ENCODE assay signal across 23 cellular contexts in genomic region chr16:55641430-55642056, GRCh38. TPM values are rescaled to one million over a fixed set of nuclear protein-coding genes. Genes with fewer than 3 reads are reported as not detected.
"Had no signal": no experiment of that assay in that cellular context is flagged by ENCODE, and none has a peak within 500 bp of the region (broad histone marks: within the 10 kb centered on the region; RNA-seq: fewer than 3 reads in every experiment).

No MANE protein-coding gene starts in this region.

- H3K9me3 Mint-ChIP-seq: activated CD4-positive, alpha-beta memory T cell treated with anti-CD3 and anti-CD28 coated beads for 36 hours; activated T-cell treated with anti-CD3 and anti-CD28 coated beads, Interleukin-2, amount 50 U/mL, for 24 hours; memory B cell; T-helper 1 cell treated with Interleukin-12 subunit alpha and Interleukin-12 subunit beta and Interleukin-4 antibody, amounts not matched to agents 30 μg/mL and 1 μg/mL, for 36 hours had no signal

- H2AFZ ChIP-seq: hepatocyte had no signal

- H3K79me2 ChIP-seq: hepatocyte had no signal

- H3K4me1 Mint-ChIP-seq: activated CD8-positive, alpha-beta memory T cell treated with anti-CD3 and anti-CD28 coated beads, Interleukin-2, amount 10 ng/mL, durations not matched to agents 7 days and 5 days; memory B cell; naive thymus-derived CD8-positive, alpha-beta T cell had no signal

- H3K9me3 ChIP-seq: colonic mucosa, left ventricle myocardium inferior, prostate gland had no signal

- H3K4me3 ChIP-seq: colonic mucosa, hepatocyte, left ventricle myocardium inferior, prostate gland had no signal

- H3K4me2 ChIP-seq: hepatocyte had no signal

- H3K4me1 ChIP-seq: colonic mucosa, left ventricle myocardium inferior, prostate gland had no signal

- H3K27ac ChIP-seq: colonic mucosa, epithelial cell of prostate, hepatocyte, left ventricle myocardium inferior, prostate gland, WERI-Rb-1 had no signal

- ATAC-seq: activated CD8-positive, alpha-beta memory T cell treated with anti-CD3 and anti-CD28 coated beads, Interleukin-2, amount 10 ng/mL, durations not matched to agents 7 days and 5 days; naive thymus-derived CD8-positive, alpha-beta T cell had no signal

- DNase-seq: activated CD4-positive, alpha-beta memory T cell treated with anti-CD3 and anti-CD28 coated beads for 36 hours; activated CD8-positive, alpha-beta memory T cell treated with anti-CD3 and anti-CD28 coated beads, Interleukin-2, amount 10 ng/mL, durations not matched to agents 7 days and 5 days; activated naive CD4-positive, alpha-beta T cell treated with anti-CD3 and anti-CD28 coated beads, Interleukin-2, amount 50 U/mL, for 16 hours; activated T-cell treated with anti-CD3 and anti-CD28 coated beads, Interleukin-2, amount 50 U/mL, for 24 hours; colonic mucosa; effector CD8-positive, alpha-beta T cell; kidney; left ventricle myocardium inferior; naive thymus-derived CD8-positive, alpha-beta T cell; nucleus accumbens; right cardiac atrium; small intestine; stimulated activated CD4-positive, alpha-beta T cell treated with anti-CD3 and anti-CD28 coated beads, Interleukin-4, amount 100 ng/mL, for 24 hours; stimulated activated naive CD4-positive, alpha-beta T cell treated with Interleukin-2 at 50 U/mL for 16 hours; trophoblast cell; WERI-Rb-1 had no signal

- H3K27me3 ChIP-seq: colonic mucosa had no signal

- H3K27ac Mint-ChIP-seq: activated CD4-positive, alpha-beta memory T cell treated with anti-CD3 and anti-CD28 coated beads for 36 hours; activated CD8-positive, alpha-beta memory T cell treated with anti-CD3 and anti-CD28 coated beads, Interleukin-2, amount 10 ng/mL, durations not matched to agents 7 days and 5 days; activated T-cell treated with anti-CD3 and anti-CD28 coated beads, Interleukin-2, amount 50 U/mL, for 24 hours; memory B cell; naive thymus-derived CD8-positive, alpha-beta T cell; T-helper 1 cell treated with Interleukin-12 subunit alpha and Interleukin-12 subunit beta and Interleukin-4 antibody, amounts not matched to agents 30 μg/mL and 1 μg/mL, for 36 hours had no signal

- H3K36me3 Mint-ChIP-seq: activated CD4-positive, alpha-beta memory T cell treated with anti-CD3 and anti-CD28 coated beads for 36 hours; activated CD8-positive, alpha-beta memory T cell treated with anti-CD3 and anti-CD28 coated beads, Interleukin-2, amount 10 ng/mL, durations not matched to agents 7 days and 5 days; memory B cell; naive thymus-derived CD8-positive, alpha-beta T cell had no signal

- H3K4me3 Mint-ChIP-seq: activated CD4-positive, alpha-beta memory T cell treated with anti-CD3 and anti-CD28 coated beads for 36 hours; activated CD8-positive, alpha-beta memory T cell treated with anti-CD3 and anti-CD28 coated beads, Interleukin-2, amount 10 ng/mL, durations not matched to agents 7 days and 5 days; activated T-cell treated with anti-CD3 and anti-CD28 coated beads, Interleukin-2, amount 50 U/mL, for 24 hours; memory B cell; naive thymus-derived CD8-positive, alpha-beta T cell; T-helper 1 cell treated with Interleukin-12 subunit alpha and Interleukin-12 subunit beta and Interleukin-4 antibody, amounts not matched to agents 30 μg/mL and 1 μg/mL, for 36 hours had no signal

- H3K27me3 Mint-ChIP-seq: activated CD8-positive, alpha-beta memory T cell treated with anti-CD3 and anti-CD28 coated beads, Interleukin-2, amount 10 ng/mL, durations not matched to agents 7 days and 5 days had no signal

- H3K36me3 ChIP-seq: colonic mucosa, left ventricle myocardium inferior, prostate gland, WERI-Rb-1 had no signal

RNA-seq across cellular contexts. Expression of gene SLC6A2, which starts 14.2 kb away (rescaled TPM):
- total RNA-seq: activated CD4-positive, alpha-beta memory T cell treated with anti-CD3 and anti-CD28 coated beads for 36 hours; activated CD8-positive, alpha-beta memory T cell treated with anti-CD3 and anti-CD28 coated beads, Interleukin-2, amount 10 ng/mL, durations not matched to agents 7 days and 5 days; cardiac septum; glomerular endothelial cell; left ventricle myocardium inferior; naive thymus-derived CD8-positive, alpha-beta T cell; right cardiac atrium had no signal
- polyA plus RNA-seq: naive thymus-derived CD8-positive, alpha-beta T cell; right cardiac atrium had no signal
